In the genomic region with DNA sequence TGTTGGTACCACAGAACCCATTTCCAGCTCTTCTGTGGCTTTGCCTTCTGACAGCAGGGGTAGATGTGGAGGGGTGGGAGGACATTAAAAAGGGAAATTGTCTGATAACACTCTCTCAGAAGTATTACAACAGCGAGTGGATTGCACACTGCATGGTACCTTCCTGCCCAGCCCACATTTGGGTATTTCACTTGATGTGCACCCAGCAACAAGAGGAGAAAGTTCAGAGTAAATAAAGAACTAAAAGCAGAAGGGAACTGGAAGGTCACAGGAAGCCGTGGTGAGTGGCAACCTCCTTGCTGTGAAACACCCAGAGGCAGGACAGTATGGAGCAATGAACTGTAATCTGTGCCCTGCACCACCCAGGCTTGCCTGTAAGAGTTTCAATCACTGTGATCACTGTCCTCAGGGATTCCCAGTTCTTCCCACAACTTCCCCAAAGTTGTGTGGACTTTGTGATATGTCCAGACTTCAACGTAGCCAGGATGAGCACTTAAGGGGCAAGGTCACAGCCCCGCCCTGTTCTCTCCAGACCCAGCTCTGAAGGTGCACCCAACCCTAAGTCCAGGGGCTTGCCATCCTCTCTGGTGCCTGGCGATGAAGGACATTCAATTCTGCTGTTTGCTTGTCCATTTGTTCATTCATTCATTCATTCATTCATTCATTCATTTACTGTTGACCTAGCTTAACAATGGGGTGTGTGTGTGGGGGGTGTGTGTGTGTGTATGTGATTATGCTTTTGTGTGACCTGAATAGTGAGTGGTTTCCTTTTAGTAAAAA, we compare ENCODE assay signal across 9 cellular contexts. TPM values are rescaled to one million over a fixed set of nuclear protein-coding genes. Genes with fewer than 3 reads are reported as not detected.
DNase-seq lines count a peak whose midpoint lies in the region; ATAC-seq and TF ChIP-seq lines count a peak whose summit lies in the region.
"Had no signal": no experiment of that assay in that cellular context is flagged by ENCODE, and none has a peak within 500 bp of the region (broad histone marks: within the 10 kb centered on the region; RNA-seq: fewer than 3 reads in every experiment).

No MANE protein-coding gene starts in this region.

- H3K4me1 Mint-ChIP-seq in activated T-cell treated with anti-CD3 and anti-CD28 coated beads, Interleukin-2, amount 50 U/mL, for 24 hours (ENCODE audit: low read depth) = peaks cover 61% of the 10 kb centered on the region
- peaks cover 49 to 84% (median 76%) of the 10 kb centered on the region in 7 donors for H3K4me1 Mint-ChIP-seq in naive thymus-derived CD4-positive, alpha-beta T cell

- intact Hi-C loops in naive thymus-derived CD4-positive, alpha-beta T cell (cut with micrococcal nuclease) = loop anchor here (1.0 to 5.0 kb wide), 5 partner anchors 20 to 287 kb away; a partner anchor contains a TSS

- peaks cover 4% of the 10 kb centered on the region for H3K9me3 Mint-ChIP-seq in activated T-cell treated with anti-CD3 and anti-CD28 coated beads, Interleukin-2, amount 50 U/mL, for 24 hours
- H3K9me3 Mint-ChIP-seq in naive thymus-derived CD4-positive, alpha-beta T cell = peaks cover 0 to 3% (median 0%) of the 10 kb centered on the region in 11 donors

- peak overlapping the region; percentile 28 for H3K4me3 ChIP-seq in naive thymus-derived CD4-positive, alpha-beta T cell (ENCODE audit: low read length)

- peaks cover 17 to 56% of the 10 kb centered on the region in 2 donors for H3K4me1 ChIP-seq in naive thymus-derived CD4-positive, alpha-beta T cell (ENCODE audit: control insufficient read depth in 2 of 2, insufficient read depth in 2 of 2, low read length in 2 of 2)

- peak overlapping the region; percentile 4 for H3K4me3 Mint-ChIP-seq in activated T-cell treated with anti-CD3 and anti-CD28 coated beads, Interleukin-2, amount 50 U/mL, for 24 hours
- peak overlapping the region; percentile 34 to 76 (median 68) for H3K4me3 Mint-ChIP-seq in naive thymus-derived CD4-positive, alpha-beta T cell

- TF ChIP-seq POLR2A in GM18505 (IDR thresholded peaks at IDR 0.05; ENCODE audit: borderline replicate concordance, extremely low read depth, insufficient read depth, insufficient read length) = no peak

- no peaks in the 10 kb centered on the region for H3K27me3 Mint-ChIP-seq in activated T-cell treated with anti-CD3 and anti-CD28 coated beads, Interleukin-2, amount 50 U/mL, for 24 hours
- H3K27me3 Mint-ChIP-seq in naive thymus-derived CD4-positive, alpha-beta T cell = no peaks in the 10 kb centered on the region

- peak overlapping the region; percentile 86 for H3K27ac Mint-ChIP-seq in activated T-cell treated with anti-CD3 and anti-CD28 coated beads, Interleukin-2, amount 50 U/mL, for 24 hours
- H3K27ac Mint-ChIP-seq in naive thymus-derived CD4-positive, alpha-beta T cell = peak overlapping the region; percentile 78 to 93 (median 90)

- H3K36me3 ChIP-seq in naive thymus-derived CD4-positive, alpha-beta T cell (ENCODE audit: control insufficient read depth in 2 of 3, insufficient read depth in 3 of 3, low read length in 3 of 3) = no peaks in the 10 kb centered on the region

- no peaks in the 10 kb centered on the region for H3K36me3 Mint-ChIP-seq in activated T-cell treated with anti-CD3 and anti-CD28 coated beads, Interleukin-2, amount 50 U/mL, for 24 hours (ENCODE audit: low read depth)
- peaks cover 0 to 8% (median 0%) of the 10 kb centered on the region in 5 donors for H3K36me3 Mint-ChIP-seq in naive thymus-derived CD4-positive, alpha-beta T cell

- peak; percentile 59 for ATAC-seq in GM18517 (IDR thresholded peaks at IDR 0.05; ENCODE audit: unreplicated experiment)
- ATAC-seq in naive thymus-derived CD4-positive, alpha-beta T cell = peak; percentile 90
- no peak for ATAC-seq in GM18505 (IDR thresholded peaks at IDR 0.05; ENCODE audit: unreplicated experiment)
- no peak for ATAC-seq in SK-N-SH treated with all-trans-retinoic acid at 6 μM for 48 hours

- no peaks in the 10 kb centered on the region for H3K27me3 ChIP-seq in naive thymus-derived CD4-positive, alpha-beta T cell (ENCODE audit: control insufficient read depth in 2 of 2, insufficient read depth in 2 of 2, low read length in 2 of 2)

- peak overlapping the region; percentile 16 for H3K27ac ChIP-seq in naive thymus-derived CD4-positive, alpha-beta T cell (ENCODE audit: low read depth, low read length)

- no peaks in the 10 kb centered on the region for H3K9me3 ChIP-seq in naive thymus-derived CD4-positive, alpha-beta T cell (ENCODE audit: control insufficient read depth in 2 of 3, low read length in 3 of 3)

- DNase-seq in MV-4-11 (lab: John Stamatoyannopoulos, UW) = peak; percentile 97
- peak; percentile 45 for DNase-seq in activated T-cell treated with anti-CD3 and anti-CD28 coated beads, Interleukin-2, amount 50 U/mL, for 24 hours
- DNase-seq in naive thymus-derived CD4-positive, alpha-beta T cell = peak; percentile 17 to 92 (median 83)
- no peak for DNase-seq in NCI-H524 treated with DMSO at 0.1 percent for 48 hours (lab: John Stamatoyannopoulos, UW)
- no peak for DNase-seq in RPMI8226

- POLR2A ChIA-PET in naive thymus-derived CD4-positive, alpha-beta T cell (lab: Charles Lee) = interaction anchor here (0.5 to 6.0 kb wide), 19 partner anchors 10 to 107 kb away, joined by 3 to 159 read pairs (median 4); a partner anchor contains a TSS

- CTCF ChIA-PET in naive thymus-derived CD4-positive, alpha-beta T cell (lab: Charles Lee) = interaction anchor here (0.6 to 6.2 kb wide), 9 partner anchors 49 to 108 kb away, joined by 3 to 229 read pairs (median 4); no protein-coding TSS in a partner anchor

TF ChIP-seq in SK-N-SH treated with all-trans-retinoic acid at 6 μM for 48 hours, 23 proteins besides CTCF, POLR2A, EP300 and RAD21 (continues in another document):
- TF ChIP-seq, protein P1, sequence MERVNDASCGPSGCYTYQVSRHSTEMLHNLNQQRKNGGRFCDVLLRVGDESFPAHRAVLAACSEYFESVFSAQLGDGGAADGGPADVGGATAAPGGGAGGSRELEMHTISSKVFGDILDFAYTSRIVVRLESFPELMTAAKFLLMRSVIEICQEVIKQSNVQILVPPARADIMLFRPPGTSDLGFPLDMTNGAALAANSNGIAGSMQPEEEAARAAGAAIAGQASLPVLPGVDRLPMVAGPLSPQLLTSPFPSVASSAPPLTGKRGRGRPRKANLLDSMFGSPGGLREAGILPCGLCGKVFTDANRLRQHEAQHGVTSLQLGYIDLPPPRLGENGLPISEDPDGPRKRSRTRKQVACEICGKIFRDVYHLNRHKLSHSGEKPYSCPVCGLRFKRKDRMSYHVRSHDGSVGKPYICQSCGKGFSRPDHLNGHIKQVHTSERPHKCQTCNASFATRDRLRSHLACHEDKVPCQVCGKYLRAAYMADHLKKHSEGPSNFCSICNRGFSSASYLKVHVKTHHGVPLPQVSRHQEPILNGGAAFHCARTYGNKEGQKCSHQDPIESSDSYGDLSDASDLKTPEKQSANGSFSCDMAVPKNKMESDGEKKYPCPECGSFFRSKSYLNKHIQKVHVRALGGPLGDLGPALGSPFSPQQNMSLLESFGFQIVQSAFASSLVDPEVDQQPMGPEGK (CRISPR knock-in tag; IDR thresholded peaks at IDR 0.05; ENCODE audit: borderline replicate concordance) = no peak
- no peak for TF ChIP-seq ZFP3 (CRISPR knock-in tag; IDR thresholded peaks at IDR 0.05)
- TF ChIP-seq, protein P2, sequence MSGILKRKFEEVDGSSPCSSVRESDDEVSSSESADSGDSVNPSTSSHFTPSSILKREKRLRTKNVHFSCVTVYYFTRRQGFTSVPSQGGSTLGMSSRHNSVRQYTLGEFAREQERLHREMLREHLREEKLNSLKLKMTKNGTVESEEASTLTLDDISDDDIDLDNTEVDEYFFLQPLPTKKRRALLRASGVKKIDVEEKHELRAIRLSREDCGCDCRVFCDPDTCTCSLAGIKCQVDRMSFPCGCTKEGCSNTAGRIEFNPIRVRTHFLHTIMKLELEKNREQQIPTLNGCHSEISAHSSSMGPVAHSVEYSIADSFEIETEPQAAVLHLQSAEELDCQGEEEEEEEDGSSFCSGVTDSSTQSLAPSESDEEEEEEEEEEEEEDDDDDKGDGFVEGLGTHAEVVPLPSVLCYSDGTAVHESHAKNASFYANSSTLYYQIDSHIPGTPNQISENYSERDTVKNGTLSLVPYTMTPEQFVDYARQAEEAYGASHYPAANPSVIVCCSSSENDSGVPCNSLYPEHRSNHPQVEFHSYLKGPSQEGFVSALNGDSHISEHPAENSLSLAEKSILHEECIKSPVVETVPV (CRISPR knock-in tag; IDR thresholded peaks at IDR 0.05) = no peak
- TF ChIP-seq TCF4 (CRISPR knock-in tag; IDR thresholded peaks at IDR 0.05; ENCODE audit: borderline replicate concordance) = no peak
- TF ChIP-seq OSR1 (CRISPR knock-in tag; IDR thresholded peaks at IDR 0.05) = no peak
- TF ChIP-seq, protein P3, sequence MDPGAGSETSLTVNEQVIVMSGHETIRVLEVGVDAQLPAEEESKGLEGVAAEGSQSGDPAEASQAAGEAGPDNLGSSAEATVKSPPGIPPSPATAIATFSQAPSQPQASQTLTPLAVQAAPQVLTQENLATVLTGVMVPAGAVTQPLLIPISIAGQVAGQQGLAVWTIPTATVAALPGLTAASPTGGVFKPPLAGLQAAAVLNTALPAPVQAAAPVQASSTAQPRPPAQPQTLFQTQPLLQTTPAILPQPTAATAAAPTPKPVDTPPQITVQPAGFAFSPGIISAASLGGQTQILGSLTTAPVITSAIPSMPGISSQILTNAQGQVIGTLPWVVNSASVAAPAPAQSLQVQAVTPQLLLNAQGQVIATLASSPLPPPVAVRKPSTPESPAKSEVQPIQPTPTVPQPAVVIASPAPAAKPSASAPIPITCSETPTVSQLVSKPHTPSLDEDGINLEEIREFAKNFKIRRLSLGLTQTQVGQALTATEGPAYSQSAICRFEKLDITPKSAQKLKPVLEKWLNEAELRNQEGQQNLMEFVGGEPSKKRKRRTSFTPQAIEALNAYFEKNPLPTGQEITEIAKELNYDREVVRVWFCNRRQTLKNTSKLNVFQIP (CRISPR knock-in tag; IDR thresholded peaks at IDR 0.05; ENCODE audit: borderline replicate concordance, low read depth) = no peak
- no peak for TF ChIP-seq TOX (CRISPR knock-in tag; IDR thresholded peaks at IDR 0.05; ENCODE audit: borderline replicate concordance)
- TF ChIP-seq ZNF565 (CRISPR knock-in tag; conservative IDR thresholded peaks at IDR 0.05; ENCODE audit: low read depth) = no peak
- TF ChIP-seq RARB (CRISPR knock-in tag; IDR thresholded peaks at IDR 0.05) = no peak
- TF ChIP-seq GLIS3 (CRISPR knock-in tag; IDR thresholded peaks at IDR 0.05) = no peak
- TF ChIP-seq ZC3H10 (CRISPR knock-in tag; IDR thresholded peaks at IDR 0.05) = no peak
- no peak for TF ChIP-seq SNAI2 (CRISPR knock-in tag; IDR thresholded peaks at IDR 0.05)

RNA-seq across cellular contexts. Expression of a gene that starts 18.7 kb away (rescaled TPM):
- 10 to 100 TPM in 2 of 5 experiments, 1 to 10 TPM in 3; 3.7 to 14.6 (median 5.7) TPM for total RNA-seq in naive thymus-derived CD4-positive, alpha-beta T cell
- 1 to 10 TPM; 1.2 to 2.8 TPM for polyA plus RNA-seq in naive thymus-derived CD4-positive, alpha-beta T cell

RNA-seq across cellular contexts. Expression of a gene that starts 25.0 kb away (rescaled TPM):
- 1 to 10 TPM in 4 of 5 experiments, under 1 TPM in 1; 0.27 to 3.2 (median 2.3) TPM for total RNA-seq in naive thymus-derived CD4-positive, alpha-beta T cell
- under 1 TPM; 0.39 to 0.50 TPM for polyA plus RNA-seq in naive thymus-derived CD4-positive, alpha-beta T cell
- total RNA-seq: MCF 10A had no signal

Comparison
In these comparisons a context has a peak if more than half of its experiments do, and no peak if none do; other contexts are left out.
1. ATAC-seq: peak in GM18517 (single experiment) and naive thymus-derived CD4-positive, alpha-beta T cell (single experiment); none in GM18505 (single experiment) and SK-N-SH treated with all-trans-retinoic acid at 6 μM for 48 hours (single experiment).
2. DNase-seq: peak in MV-4-11 (single experiment), activated T-cell treated with anti-CD3 and anti-CD28 coated beads, Interleukin-2, amount 50 U/mL, for 24 hours (single experiment) and naive thymus-derived CD4-positive, alpha-beta T cell (9 of 9); none in NCI-H524 treated with DMSO at 0.1 percent for 48 hours (single experiment) and RPMI8226 (single experiment).